2 cellular contexts compared by ENCODE assay signal in genomic region chr3:15360786-15361493, GRCh38.
TF ChIP-seq lines count a peak whose summit lies in the region.

No MANE protein-coding gene starts in this region.

TF ChIP-seq in HCT116, 20 proteins besides CTCF, POLR2A, EP300 and RAD21:
- TF ChIP-seq JUND (IDR thresholded peaks at IDR 0.05): no peak
- TF ChIP-seq, protein P1, sequence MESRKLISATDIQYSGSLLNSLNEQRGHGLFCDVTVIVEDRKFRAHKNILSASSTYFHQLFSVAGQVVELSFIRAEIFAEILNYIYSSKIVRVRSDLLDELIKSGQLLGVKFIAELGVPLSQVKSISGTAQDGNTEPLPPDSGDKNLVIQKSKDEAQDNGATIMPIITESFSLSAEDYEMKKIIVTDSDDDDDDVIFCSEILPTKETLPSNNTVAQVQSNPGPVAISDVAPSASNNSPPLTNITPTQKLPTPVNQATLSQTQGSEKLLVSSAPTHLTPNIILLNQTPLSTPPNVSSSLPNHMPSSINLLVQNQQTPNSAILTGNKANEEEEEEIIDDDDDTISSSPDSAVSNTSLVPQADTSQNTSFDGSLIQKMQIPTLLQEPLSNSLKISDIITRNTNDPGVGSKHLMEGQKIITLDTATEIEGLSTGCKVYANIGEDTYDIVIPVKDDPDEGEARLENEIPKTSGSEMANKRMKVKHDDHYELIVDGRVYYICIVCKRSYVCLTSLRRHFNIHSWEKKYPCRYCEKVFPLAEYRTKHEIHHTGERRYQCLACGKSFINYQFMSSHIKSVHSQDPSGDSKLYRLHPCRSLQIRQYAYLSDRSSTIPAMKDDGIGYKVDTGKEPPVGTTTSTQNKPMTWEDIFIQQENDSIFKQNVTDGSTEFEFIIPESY (IDR thresholded peaks at IDR 0.05; ENCODE audit: extremely low read depth, insufficient replicate concordance, low read length): no peak
- TF ChIP-seq CEBPB (IDR thresholded peaks at IDR 0.05; ENCODE audit: low read depth): no peak
- TF ChIP-seq ATF3 (IDR thresholded peaks at IDR 0.05): no peak
- no peak for TF ChIP-seq ZNF274 (IDR thresholded peaks at IDR 0.05; ENCODE audit: low read depth, low read length)
- no peak for TF ChIP-seq TCF7L2 (IDR thresholded peaks at IDR 0.05; ENCODE audit: borderline replicate concordance, extremely low read depth, insufficient read depth, insufficient read length)
- no peak for TF ChIP-seq ZFX (IDR thresholded peaks at IDR 0.05)
- TF ChIP-seq YY1 (IDR thresholded peaks at IDR 0.05; ENCODE audit: extremely low read depth, insufficient replicate concordance, low read depth, low read length): no peak
- TF ChIP-seq SRF (IDR thresholded peaks at IDR 0.05; ENCODE audit: low read depth): no peak
- no peak for TF ChIP-seq FOSL1 (IDR thresholded peaks at IDR 0.05; ENCODE audit: low read depth)
- TF ChIP-seq MAX (IDR thresholded peaks at IDR 0.05): no peak
- no peak for TF ChIP-seq SP1 (IDR thresholded peaks at IDR 0.05; ENCODE audit: low read depth)
- TF ChIP-seq EZH2phosphoT487 (IDR thresholded peaks at IDR 0.05; ENCODE audit: borderline replicate concordance): no peak
- no peak for TF ChIP-seq EGR1 (IDR thresholded peaks at IDR 0.05; ENCODE audit: low read depth)
- TF ChIP-seq ELF1 (IDR thresholded peaks at IDR 0.05; ENCODE audit: borderline replicate concordance, low read depth): no peak
- TF ChIP-seq REST (IDR thresholded peaks at IDR 0.05; ENCODE audit: low read depth): no peak
- TF ChIP-seq EZH2 (IDR thresholded peaks at IDR 0.05): no peak
- TF ChIP-seq POLR2AphosphoS5 (IDR thresholded peaks at IDR 0.05; ENCODE audit: low read depth, low read length): no peak
- no peak for TF ChIP-seq CBX3 (IDR thresholded peaks at IDR 0.05; ENCODE audit: low read depth)

TF ChIP-seq in WTC11, 78 proteins besides CTCF, POLR2A, EP300 and RAD21:
- TF ChIP-seq, protein P2, sequence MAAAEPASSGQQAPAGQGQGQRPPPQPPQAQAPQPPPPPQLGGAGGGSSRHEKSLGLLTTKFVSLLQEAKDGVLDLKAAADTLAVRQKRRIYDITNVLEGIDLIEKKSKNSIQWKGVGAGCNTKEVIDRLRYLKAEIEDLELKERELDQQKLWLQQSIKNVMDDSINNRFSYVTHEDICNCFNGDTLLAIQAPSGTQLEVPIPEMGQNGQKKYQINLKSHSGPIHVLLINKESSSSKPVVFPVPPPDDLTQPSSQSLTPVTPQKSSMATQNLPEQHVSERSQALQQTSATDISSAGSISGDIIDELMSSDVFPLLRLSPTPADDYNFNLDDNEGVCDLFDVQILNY (CRISPR knock-in tag; IDR thresholded peaks at IDR 0.05): no peak
- TF ChIP-seq RORB (CRISPR knock-in tag; IDR thresholded peaks at IDR 0.05) (no peak), SP1 (CRISPR knock-in tag; conservative IDR thresholded peaks at IDR 0.05) (no peak), GABPB1 (CRISPR knock-in tag; IDR thresholded peaks at IDR 0.05) (no peak), PRRX2 (CRISPR knock-in tag; IDR thresholded peaks at IDR 0.05) (no peak), USF2 (CRISPR knock-in tag; IDR thresholded peaks at IDR 0.05) (no peak), IRF1 (CRISPR knock-in tag; IDR thresholded peaks at IDR 0.05) (no peak)
